In the genomic region with DNA sequence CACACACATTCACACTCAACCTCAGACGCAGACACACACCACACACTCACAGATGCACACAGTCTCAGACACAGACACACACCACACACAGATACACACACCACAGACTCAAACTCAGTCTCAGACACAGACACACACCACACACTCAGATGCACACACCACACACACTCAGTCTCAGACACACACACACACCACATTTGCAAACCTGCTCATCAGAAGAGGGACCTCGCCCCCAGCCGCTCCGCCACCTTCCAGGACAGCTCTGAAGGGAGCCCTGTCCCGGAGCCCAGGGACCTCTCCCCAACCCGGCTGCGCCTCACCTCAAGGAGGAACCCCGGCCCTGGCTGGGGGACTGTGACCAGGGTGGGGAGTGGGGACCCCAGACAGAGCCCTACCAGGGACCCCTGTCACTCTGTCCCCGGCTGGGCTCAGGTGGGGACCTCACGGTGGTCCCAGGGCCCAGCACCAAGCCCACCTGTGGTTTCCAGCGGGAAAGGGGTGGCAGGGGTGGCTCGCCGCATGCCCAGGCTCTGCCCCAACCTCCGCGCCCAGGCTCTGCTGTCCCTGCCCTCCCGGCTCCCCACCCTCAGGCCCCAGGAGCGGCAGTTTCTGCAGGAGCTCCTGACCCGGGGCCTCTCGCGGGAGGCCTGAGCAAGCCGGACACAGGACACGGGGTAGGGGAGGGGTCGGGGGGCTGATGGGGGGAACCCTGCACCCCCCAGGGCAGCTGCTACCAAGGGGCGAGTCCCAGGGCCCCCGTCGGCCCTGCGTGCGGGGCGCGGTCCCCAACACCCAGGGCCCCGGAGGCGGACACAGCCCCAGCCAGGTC, we compare ENCODE assay signal across 8 cellular contexts. TPM values are rescaled to one million over a fixed set of nuclear protein-coding genes. Genes with fewer than 3 reads are reported as not detected.
DNase-seq lines count a peak whose midpoint lies in the region; ATAC-seq and TF ChIP-seq lines count a peak whose summit lies in the region.

No MANE protein-coding gene starts in this region.

- peak overlapping the region; percentile 42 for H3K4me3 ChIP-seq in HAP-1
- peak overlapping the region; percentile 53 to 83 (median 71) for H3K4me3 ChIP-seq in stomach

- H3K4me3 Mint-ChIP-seq in activated naive CD8-positive, alpha-beta T cell treated with anti-CD3 and anti-CD28 coated beads for 36 hours: peak overlapping the region; percentile 14

- TF ChIP-seq CTCF in stomach (IDR thresholded peaks at IDR 0.05): no peak

- H3K36me3 ChIP-seq in HAP-1 (replicated peaks): no peaks in the 10 kb centered on the region
- no peaks in the 10 kb centered on the region for H3K36me3 ChIP-seq in stomach

- H3K36me3 Mint-ChIP-seq in activated naive CD8-positive, alpha-beta T cell treated with anti-CD3 and anti-CD28 coated beads for 36 hours: peaks cover 1% of the 10 kb centered on the region

- no peak for TF ChIP-seq POLR2A in stomach (IDR thresholded peaks at IDR 0.05)

- TF ChIP-seq EP300 in stomach (IDR thresholded peaks at IDR 0.05): no peak

- intact Hi-C loops in stomach (cut with DNase I; ENCODE audit: low total_unique reads): loop anchor here (5.0 kb wide), 1 partner anchor 125 kb away; no protein-coding TSS in a partner anchor

- peaks cover 12% of the 10 kb centered on the region for H3K27me3 Mint-ChIP-seq in activated naive CD8-positive, alpha-beta T cell treated with anti-CD3 and anti-CD28 coated beads for 36 hours

- peak overlapping the region; percentile 59 to 96 (median 92) for H3K27ac ChIP-seq in stomach

- H3K27me3 ChIP-seq in HAP-1 (ENCODE audit: low read depth): no peaks in the 10 kb centered on the region
- peaks cover 0 to 47% (median 21%) of the 10 kb centered on the region in 3 donors for H3K27me3 ChIP-seq in stomach

- WGBS in stomach, 5 donors: 26 to 40% (median 30%) methylated on average over 7 to 32 of the region's 32 CpGs

- in situ Hi-C loops in HAP-1 (cut with MboI; ENCODE audit: low sequenced_read_pairs): no loop called here

- H3K27ac Mint-ChIP-seq in activated naive CD8-positive, alpha-beta T cell treated with anti-CD3 and anti-CD28 coated beads for 36 hours: no peak overlapping the region

- H3K9me3 ChIP-seq in HAP-1 (peaks cover 3% of the 10 kb centered on the region; the same call in 1 of the 2 replicates), stomach (peaks cover 0 to 4% (median 2%) of the 10 kb centered on the region in 4 donors)

- peaks cover 2% of the 10 kb centered on the region for H3K9me3 Mint-ChIP-seq in activated naive CD8-positive, alpha-beta T cell treated with anti-CD3 and anti-CD28 coated beads for 36 hours

- DNase-seq in HAP-1 (ENCODE audit: low spot score in 2 of 2): peak in 1 of 2 experiments; percentile 27
- DNase-seq in activated naive CD8-positive, alpha-beta T cell treated with anti-CD3 and anti-CD28 coated beads for 36 hours: no peak
- peak; percentile 66 for DNase-seq in islet precursor cell
- DNase-seq in stomach: peak; percentile 24
- DNase-seq in effector CD8-positive, alpha-beta T cell (lab: John Stamatoyannopoulos, UW): no peak
- DNase-seq in DMS79 treated with DMSO at 0.1 percent for 48 hours (lab: John Stamatoyannopoulos, UW): no peak

- H3K4me1 ChIP-seq in HAP-1 (no peaks in the 10 kb centered on the region), stomach (peaks cover 14 to 55% (median 29%) of the 10 kb centered on the region in 4 donors)

- peaks cover 3% of the 10 kb centered on the region for H3K4me1 Mint-ChIP-seq in activated naive CD8-positive, alpha-beta T cell treated with anti-CD3 and anti-CD28 coated beads for 36 hours

- ATAC-seq in GM19324 (IDR thresholded peaks at IDR 0.05; ENCODE audit: low FRiP score, unreplicated experiment) (no peak), HG03439 (IDR thresholded peaks at IDR 0.05; ENCODE audit: unreplicated experiment) (no peak)

RNA-seq across cellular contexts. Expression of gene COL6A2, which starts 0.7 kb away (rescaled TPM):
- total RNA-seq in activated naive CD8-positive, alpha-beta T cell treated with anti-CD3 and anti-CD28 coated beads for 36 hours: 10 to 100 TPM; 16.0 to 16.5 TPM
- 1,000 to 10,000 TPM in 1 of 5 donors, 100 to 1,000 TPM in 4; 351 to 3,737 (median 491) TPM for total RNA-seq in stomach
- polyA plus RNA-seq in stomach: 100 to 1,000 TPM in 2 of 3 donors, 10 to 100 TPM in 1; 79.3 to 246 (median 113) TPM

RNA-seq across cellular contexts. Expression of gene FTCD, which starts 58.2 kb away (rescaled TPM):
- total RNA-seq in activated naive CD8-positive, alpha-beta T cell treated with anti-CD3 and anti-CD28 coated beads for 36 hours: under 1 TPM in 1 of 2 experiments, not detected in 1; 0.43 TPM
- total RNA-seq in stomach: 1 to 10 TPM in 2 of 5 donors, not detected in 3; 1.3 to 6.7 TPM
- 1 to 10 TPM in 1 of 3 donors, under 1 TPM in 2; 0.25 to 2.4 (median 0.53) TPM for polyA plus RNA-seq in stomach

Comparison
In these comparisons a context has a peak if more than half of its experiments do, and no peak if none do; other contexts are left out.
1. DNase-seq: peak in islet precursor cell (single experiment) and stomach (single experiment); none in activated naive CD8-positive, alpha-beta T cell treated with anti-CD3 and anti-CD28 coated beads for 36 hours (single experiment), effector CD8-positive, alpha-beta T cell (single experiment) and DMS79 treated with DMSO at 0.1 percent for 48 hours (single experiment).
2. RNA of gene COL6A2, which starts 0.7 kb away (total RNA-seq): 351 to 3,737 TPM in stomach; 16.0 to 16.5 TPM in activated naive CD8-positive, alpha-beta T cell treated with anti-CD3 and anti-CD28 coated beads for 36 hours; every median in the first group is over 10 times any median in the second.